Comparison of ENCODE assay signal across 11 cellular contexts in the genomic region with DNA sequence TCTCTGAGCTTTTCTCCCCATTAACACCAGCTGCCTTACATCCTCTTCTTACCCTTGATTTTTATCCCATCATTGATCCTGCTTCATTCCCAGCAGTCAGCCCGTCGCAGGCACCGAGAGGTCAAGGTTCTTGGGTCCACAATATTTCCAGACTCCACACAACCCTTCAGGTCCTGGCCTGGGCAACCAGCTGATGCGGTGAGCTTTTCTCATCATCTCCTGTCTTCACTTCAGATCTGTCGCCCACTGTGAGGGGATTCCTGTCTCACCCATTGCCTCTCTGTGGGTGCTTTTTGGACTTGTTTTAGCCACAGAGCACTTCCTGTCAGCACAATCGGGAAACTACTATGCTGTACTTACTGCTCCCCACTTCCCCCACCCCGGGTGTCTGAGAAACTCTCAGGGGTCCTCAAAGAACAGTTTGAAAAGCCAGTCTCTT. TPM values are rescaled to one million over a fixed set of nuclear protein-coding genes. Genes with fewer than 3 reads are reported as not detected.
DNase-seq lines count a peak whose midpoint lies in the region; ATAC-seq and TF ChIP-seq lines count a peak whose summit lies in the region.
"Had no signal": no experiment of that assay in that cellular context is flagged by ENCODE, and none has a peak within 500 bp of the region (broad histone marks: within the 10 kb centered on the region; RNA-seq: fewer than 3 reads in every experiment).

No MANE protein-coding gene starts in this region.

- peaks cover 35 to 51% of the 10 kb centered on the region in 2 donors for H3K4me1 Mint-ChIP-seq in natural killer cell

- H3K4me3 Mint-ChIP-seq in natural killer cell, result peak overlapping the region; percentile 78

- DNase-seq in activated CD4-positive, alpha-beta T cell treated with anti-CD3 and anti-CD28 coated beads, Interleukin-2, amount 50 U/mL, for 48 hours, result peak; percentile 38 to 51
- DNase-seq in natural killer cell (peak; percentile 36), Ammon's horn (ENCODE audit: low spot score) (no peak), hypothalamus (lab: John Stamatoyannopoulos, UW) (no peak), substantia nigra (lab: John Stamatoyannopoulos, UW) (no peak)
- DNase-seq: activated CD4-positive, CD25-positive, alpha-beta regulatory T cell treated with anti-CD3 and anti-CD28 coated beads, Interleukin-2, amount 50 U/mL, for 72 hours; MM.1S had no signal

- H3K9me3 Mint-ChIP-seq in natural killer cell, result no peaks in the 10 kb centered on the region

- peak overlapping the region; percentile 77 to 85 for H3K27ac Mint-ChIP-seq in natural killer cell

- H3K27me3 Mint-ChIP-seq in natural killer cell (ENCODE audit: low read depth in 2 of 2), result no peaks in the 10 kb centered on the region

- TF ChIP-seq CTCF in natural killer cell (IDR thresholded peaks at IDR 0.05), result no peak

- ATAC-seq in GM18505 (IDR thresholded peaks at IDR 0.05; ENCODE audit: unreplicated experiment) (no peak), HG02610 (IDR thresholded peaks at IDR 0.05; ENCODE audit: unreplicated experiment) (peak; percentile 54), natural killer cell (peak; percentile 73 to 82 (median 82))
- ATAC-seq: Panc1 had no signal

- peak; percentile 60 for TF ChIP-seq POLR2A in GM18505 (IDR thresholded peaks at IDR 0.05; ENCODE audit: borderline replicate concordance, extremely low read depth, insufficient read depth, insufficient read length)

- intact Hi-C loops in natural killer cell (cut with micrococcal nuclease), result loop anchor here (5.0 kb wide), 1 partner anchor 34 kb away; the partner anchor contains the start of genes GPC2 and STAG3

- H3K27ac ChIP-seq in substantia nigra (ENCODE audit: low read depth, low read length, poor library complexity, severe bottlenecking), result no peak overlapping the region
- H3K27ac ChIP-seq: neutrophil had no signal

- H3K36me3 Mint-ChIP-seq in natural killer cell, result no peaks in the 10 kb centered on the region

RNA-seq across cellular contexts. Expression of gene PVRIG, which starts 8.4 kb away (rescaled TPM):
- 10 to 100 TPM; 45.6 to 84.1 (median 52.9) TPM for total RNA-seq in natural killer cell

RNA-seq across cellular contexts. Expression of gene STAG3, which starts 33.6 kb away (rescaled TPM):
- total RNA-seq in natural killer cell, result 1 to 10 TPM; 5.0 to 5.6 (median 5.5) TPM

RNA-seq across cellular contexts. Expression of gene GPC2, which starts 34.2 kb away (rescaled TPM):
- 1 to 10 TPM; 1.9 to 2.4 (median 2.3) TPM for total RNA-seq in natural killer cell

RNA-seq across cellular contexts. Expression of gene GAL3ST4, which starts 42.9 kb away (rescaled TPM):
- under 1 TPM; 0.78 to 0.95 (median 0.78) TPM for total RNA-seq in natural killer cell

RNA-seq across cellular contexts. Expression of gene TRAPPC14, which starts 52.8 kb away (rescaled TPM):
- total RNA-seq in natural killer cell, result 10 to 100 TPM; 55.1 to 59.2 (median 56.5) TPM

Comparison
In these comparisons a context has a peak if more than half of its experiments do, and no peak if none do; other contexts are left out.
1. DNase-seq: peak in activated CD4-positive, alpha-beta T cell treated with anti-CD3 and anti-CD28 coated beads, Interleukin-2, amount 50 U/mL, for 48 hours (2 of 2) and natural killer cell (single experiment); none in Ammon's horn (single experiment), hypothalamus (0 of 51) and substantia nigra (0 of 49).